14 cellular contexts compared by ENCODE assay signal in genomic region chr15:98875309-98875708, GRCh38.
DNase-seq lines count a peak whose midpoint lies in the region; ATAC-seq and TF ChIP-seq lines count a peak whose summit lies in the region.
"Had no signal": no experiment of that assay in that cellular context is flagged by ENCODE, and none has a peak within 500 bp of the region (broad histone marks: within the 10 kb centered on the region; RNA-seq: fewer than 3 reads in every experiment).

No MANE protein-coding gene starts in this region.

- DNase-seq in left ventricle myocardium inferior (no peak), left ventricle myocardium superior (no peak), chondrocyte (ENCODE audit: low spot score) (no peak), upper lobe of right lung (no peak), NCI-H2081 treated with DMSO at 0.1 percent for 48 hours (lab: John Stamatoyannopoulos, UW) (no peak), NCI-H2196 (lab: John Stamatoyannopoulos, UW; ENCODE audit: unreplicated experiment) (no peak)
- DNase-seq: colonic mucosa, natural killer cell, NCI-H526 had no signal

- H3K27ac Mint-ChIP-seq in chondrocyte (ENCODE audit: unreplicated experiment) (peak overlapping the region; percentile 94), nephron (peak overlapping the region; percentile 23 to 50 (median 40))
- H3K27ac Mint-ChIP-seq: activated naive CD4-positive, alpha-beta T cell treated with anti-CD3 and anti-CD28 coated beads, Interleukin-2, amount 50 U/mL, for 24 hours; natural killer cell had no signal

- H3K27ac ChIP-seq in left ventricle myocardium inferior (replicated peaks) (peak overlapping the region; percentile 85), upper lobe of right lung (peak overlapping the region; percentile 27)
- H3K27ac ChIP-seq: colonic mucosa had no signal

- H3K27me3 ChIP-seq in left ventricle myocardium inferior (ENCODE audit: low read depth) (no peaks in the 10 kb centered on the region), upper lobe of right lung (no peaks in the 10 kb centered on the region)
- H3K27me3 ChIP-seq: colonic mucosa had no signal

- no peak overlapping the region for H3K4me3 ChIP-seq in left ventricle myocardium inferior
- no peak overlapping the region for H3K4me3 ChIP-seq in upper lobe of right lung
- H3K4me3 ChIP-seq: colonic mucosa, skin epidermis had no signal

- intact Hi-C loops in left ventricle myocardium inferior (cut with micrococcal nuclease) (no loop called here), left ventricle myocardium superior (cut with micrococcal nuclease) (no loop called here), upper lobe of right lung (cut with DNase I) (no loop called here)

- H3K36me3 Mint-ChIP-seq in chondrocyte (ENCODE audit: low read depth) (no peaks in the 10 kb centered on the region), nephron (ENCODE audit: low read depth) (no peaks in the 10 kb centered on the region)
- H3K36me3 Mint-ChIP-seq: natural killer cell had no signal

- H3K9me3 ChIP-seq in left ventricle myocardium inferior (replicated peaks) (no peaks in the 10 kb centered on the region), upper lobe of right lung (no peaks in the 10 kb centered on the region)
- H3K9me3 ChIP-seq: colonic mucosa had no signal

- peaks cover 86% of the 10 kb centered on the region for H3K4me1 ChIP-seq in left ventricle myocardium inferior
- peaks cover 40% of the 10 kb centered on the region for H3K4me1 ChIP-seq in upper lobe of right lung
- H3K4me1 ChIP-seq: colonic mucosa had no signal

- no peaks in the 10 kb centered on the region for H3K9me3 Mint-ChIP-seq in chondrocyte (ENCODE audit: low read depth)
- no peaks in the 10 kb centered on the region for H3K9me3 Mint-ChIP-seq in nephron
- H3K9me3 Mint-ChIP-seq: activated naive CD4-positive, alpha-beta T cell treated with anti-CD3 and anti-CD28 coated beads, Interleukin-2, amount 50 U/mL, for 24 hours; natural killer cell had no signal

- H3K27me3 Mint-ChIP-seq in chondrocyte (ENCODE audit: low read depth) (no peaks in the 10 kb centered on the region), nephron (ENCODE audit: low read depth) (no peaks in the 10 kb centered on the region)
- H3K27me3 Mint-ChIP-seq: activated naive CD4-positive, alpha-beta T cell treated with anti-CD3 and anti-CD28 coated beads, Interleukin-2, amount 50 U/mL, for 24 hours had no signal

- peaks cover 94% of the 10 kb centered on the region for H3K4me1 Mint-ChIP-seq in chondrocyte (ENCODE audit: low read depth)
- peaks cover 36% of the 10 kb centered on the region for H3K4me1 Mint-ChIP-seq in nephron

- H3K36me3 ChIP-seq in left ventricle myocardium inferior (no peaks in the 10 kb centered on the region), upper lobe of right lung (no peaks in the 10 kb centered on the region)
- H3K36me3 ChIP-seq: colonic mucosa had no signal

- TF ChIP-seq CTCF in left ventricle myocardium inferior (IDR thresholded peaks at IDR 0.05; ENCODE audit: borderline replicate concordance) (no peak), chondrocyte (IDR thresholded peaks at IDR 0.05) (no peak), nephron (IDR thresholded peaks at IDR 0.05; ENCODE audit: unreplicated experiment in 3 of 3) (no peak), upper lobe of right lung (IDR thresholded peaks at IDR 0.05) (no peak)

- peak overlapping the region; percentile 67 for H3K4me3 Mint-ChIP-seq in chondrocyte (ENCODE audit: unreplicated experiment)
- H3K4me3 Mint-ChIP-seq in nephron, result no peak overlapping the region
- H3K4me3 Mint-ChIP-seq: activated naive CD4-positive, alpha-beta T cell treated with anti-CD3 and anti-CD28 coated beads, Interleukin-2, amount 50 U/mL, for 24 hours; natural killer cell had no signal

- ATAC-seq in left ventricle myocardium superior, result no peak
- peak; percentile 43 for ATAC-seq in upper lobe of right lung
- no peak for ATAC-seq in HG03378 (IDR thresholded peaks at IDR 0.05; ENCODE audit: unreplicated experiment)
- ATAC-seq: natural killer cell, Right ventricle myocardium inferior had no signal
